Comparison of ENCODE assay signal across 1 cellular context in the genomic region with DNA sequence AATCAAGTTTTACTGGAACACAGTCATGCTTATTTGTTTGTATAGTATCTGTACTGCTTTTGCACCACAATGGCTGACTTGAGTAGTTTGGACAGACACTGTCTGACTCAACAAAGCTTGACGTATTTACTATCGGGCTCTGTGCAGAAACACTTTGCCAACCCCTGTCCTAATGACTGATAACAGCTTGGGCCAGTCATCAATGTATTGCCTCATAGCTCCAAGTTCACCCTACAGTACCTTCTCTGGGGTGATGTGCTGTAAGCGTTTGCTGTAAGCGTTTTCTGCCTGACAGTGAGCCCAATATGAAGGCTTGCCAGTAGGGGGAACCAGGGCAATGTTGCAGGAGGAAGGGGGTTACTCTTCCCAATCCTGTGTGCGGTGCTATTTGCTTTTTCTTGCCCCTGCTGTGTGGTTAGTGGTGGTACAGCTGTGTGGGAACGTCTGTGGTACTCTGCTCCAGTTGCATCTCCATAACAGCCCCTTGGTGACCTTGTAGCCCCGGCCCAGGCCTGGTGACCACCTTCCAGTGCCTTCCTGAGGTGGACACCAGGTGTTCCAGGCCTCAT.
TF ChIP-seq lines count a peak whose summit lies in the region.

No MANE protein-coding gene starts in this region.

TF ChIP-seq in K562, 482 proteins besides CTCF, POLR2A, EP300 and RAD21 (continued from another document):
- TF ChIP-seq JUN (IDR thresholded peaks at IDR 0.05; ENCODE audit: borderline replicate concordance, low read depth, low read length) (peak; percentile 60; the same call in 1 of the 2 replicates), JUN (CRISPR knock-in tag; IDR thresholded peaks at IDR 0.05; ENCODE audit: borderline replicate concordance) (no peak), MAFK (IDR thresholded peaks at IDR 0.05; ENCODE audit: low read length) (peak; percentile 27; the same call in 1 of the 2 replicates), ZBTB1 (CRISPR knock-in tag; IDR thresholded peaks at IDR 0.05; ENCODE audit: borderline replicate concordance, low read depth) (no peak), CBFA2T3 (IDR thresholded peaks at IDR 0.05) (peak; percentile 82), MEIS2 (IDR thresholded peaks at IDR 0.05; ENCODE audit: partially characterized antibody) (peak; percentile 70), NFIC (IDR thresholded peaks at IDR 0.05) (0 out of 2 replicates have a peak, but pooled peaks have one; percentile 5), TRIM24 (IDR thresholded peaks at IDR 0.05) (peak; percentile 58 to 70; a peak in 3 of 4 replicates), LARP7 (IDR thresholded peaks at IDR 0.05) (no peak), MTA1 (IDR thresholded peaks at IDR 0.05; ENCODE audit: borderline replicate concordance) (no peak), NEUROD1 (IDR thresholded peaks at IDR 0.05; ENCODE audit: borderline replicate concordance, low read depth, low read length, partially characterized antibody) (no peak), NR3C1 (CRISPR knock-in tag; IDR thresholded peaks at IDR 0.05) (no peak), MYNN (IDR thresholded peaks at IDR 0.05) (no peak), MYNN (CRISPR knock-in tag; IDR thresholded peaks at IDR 0.05) (no peak), DDX20 (tag; IDR thresholded peaks at IDR 0.05; ENCODE audit: low read depth) (no peak), SREBF1 (IDR thresholded peaks at IDR 0.05; ENCODE audit: borderline replicate concordance, low read depth, low read length) (no peak), NCOA6 (IDR thresholded peaks at IDR 0.05) (no peak), SLC30A9 (CRISPR knock-in tag; IDR thresholded peaks at IDR 0.05) (no peak), ZFPM2 (CRISPR knock-in tag; IDR thresholded peaks at IDR 0.05) (no peak), CBFA2T2 (conservative IDR thresholded peaks at IDR 0.05) (peak; percentile 60), ETV5 (CRISPR knock-in tag; IDR thresholded peaks at IDR 0.05; ENCODE audit: low read depth) (0 out of 2 replicates have a peak, but pooled peaks have one; percentile 21), HMG20B (CRISPR knock-in tag; IDR thresholded peaks at IDR 0.05) (no peak), FOXJ3 (CRISPR knock-in tag; IDR thresholded peaks at IDR 0.05) (no peak), ZNF696 (CRISPR knock-in tag; conservative IDR thresholded peaks at IDR 0.05) (no peak), ZNF644 (tag; IDR thresholded peaks at IDR 0.05; ENCODE audit: low read depth) (no peak)
- TF ChIP-seq, protein P1, sequence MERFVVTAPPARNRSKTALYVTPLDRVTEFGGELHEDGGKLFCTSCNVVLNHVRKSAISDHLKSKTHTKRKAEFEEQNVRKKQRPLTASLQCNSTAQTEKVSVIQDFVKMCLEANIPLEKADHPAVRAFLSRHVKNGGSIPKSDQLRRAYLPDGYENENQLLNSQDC (CRISPR knock-in tag; IDR thresholded peaks at IDR 0.05): no peak
- TF ChIP-seq, protein P2, sequence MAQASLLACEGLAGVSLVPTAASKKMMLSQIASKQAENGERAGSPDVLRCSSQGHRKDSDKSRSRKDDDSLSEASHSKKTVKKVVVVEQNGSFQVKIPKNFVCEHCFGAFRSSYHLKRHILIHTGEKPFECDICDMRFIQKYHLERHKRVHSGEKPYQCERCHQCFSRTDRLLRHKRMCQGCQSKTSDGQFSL (CRISPR knock-in tag; IDR thresholded peaks at IDR 0.05): no peak
- TF ChIP-seq, protein P2 (tag; IDR thresholded peaks at IDR 0.05): no peak
- TF ChIP-seq, protein P3, sequence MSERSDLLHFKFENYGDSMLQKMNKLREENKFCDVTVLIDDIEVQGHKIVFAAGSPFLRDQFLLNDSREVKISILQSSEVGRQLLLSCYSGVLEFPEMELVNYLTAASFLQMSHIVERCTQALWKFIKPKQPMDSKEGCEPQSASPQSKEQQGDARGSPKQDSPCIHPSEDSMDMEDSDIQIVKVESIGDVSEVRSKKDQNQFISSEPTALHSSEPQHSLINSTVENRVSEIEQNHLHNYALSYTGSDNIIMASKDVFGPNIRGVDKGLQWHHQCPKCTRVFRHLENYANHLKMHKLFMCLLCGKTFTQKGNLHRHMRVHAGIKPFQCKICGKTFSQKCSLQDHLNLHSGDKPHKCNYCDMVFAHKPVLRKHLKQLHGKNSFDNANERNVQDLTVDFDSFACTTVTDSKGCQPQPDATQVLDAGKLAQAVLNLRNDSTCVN (CRISPR knock-in tag; IDR thresholded peaks at IDR 0.05): no peak
- TF ChIP-seq, protein P4, sequence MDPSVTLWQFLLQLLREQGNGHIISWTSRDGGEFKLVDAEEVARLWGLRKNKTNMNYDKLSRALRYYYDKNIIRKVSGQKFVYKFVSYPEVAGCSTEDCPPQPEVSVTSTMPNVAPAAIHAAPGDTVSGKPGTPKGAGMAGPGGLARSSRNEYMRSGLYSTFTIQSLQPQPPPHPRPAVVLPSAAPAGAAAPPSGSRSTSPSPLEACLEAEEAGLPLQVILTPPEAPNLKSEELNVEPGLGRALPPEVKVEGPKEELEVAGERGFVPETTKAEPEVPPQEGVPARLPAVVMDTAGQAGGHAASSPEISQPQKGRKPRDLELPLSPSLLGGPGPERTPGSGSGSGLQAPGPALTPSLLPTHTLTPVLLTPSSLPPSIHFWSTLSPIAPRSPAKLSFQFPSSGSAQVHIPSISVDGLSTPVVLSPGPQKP (CRISPR knock-in tag; IDR thresholded peaks at IDR 0.05): no peak
- TF ChIP-seq, protein P5, sequence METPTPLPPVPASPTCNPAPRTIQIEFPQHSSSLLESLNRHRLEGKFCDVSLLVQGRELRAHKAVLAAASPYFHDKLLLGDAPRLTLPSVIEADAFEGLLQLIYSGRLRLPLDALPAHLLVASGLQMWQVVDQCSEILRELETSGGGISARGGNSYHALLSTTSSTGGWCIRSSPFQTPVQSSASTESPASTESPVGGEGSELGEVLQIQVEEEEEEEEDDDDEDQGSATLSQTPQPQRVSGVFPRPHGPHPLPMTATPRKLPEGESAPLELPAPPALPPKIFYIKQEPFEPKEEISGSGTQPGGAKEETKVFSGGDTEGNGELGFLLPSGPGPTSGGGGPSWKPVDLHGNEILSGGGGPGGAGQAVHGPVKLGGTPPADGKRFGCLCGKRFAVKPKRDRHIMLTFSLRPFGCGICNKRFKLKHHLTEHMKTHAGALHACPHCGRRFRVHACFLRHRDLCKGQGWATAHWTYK (CRISPR knock-in tag; IDR thresholded peaks at IDR 0.05): no peak
